ENCODE assay signal across 17 cellular contexts in genomic region chr5:133962131-133962530, GRCh38. TPM values are rescaled to one million over a fixed set of nuclear protein-coding genes. Genes with fewer than 3 reads are reported as not detected.
DNase-seq lines count a peak whose midpoint lies in the region; ATAC-seq and TF ChIP-seq lines count a peak whose summit lies in the region.
"Had no signal": no experiment of that assay in that cellular context is flagged by ENCODE, and none has a peak within 500 bp of the region (broad histone marks: within the 10 kb centered on the region; RNA-seq: fewer than 3 reads in every experiment).

No MANE protein-coding gene starts in this region.

- CTCF ChIA-PET in CD8-positive, alpha-beta memory T cell (lab: Charles Lee): interaction anchor here (0.8 to 1.6 kb wide), 3 partner anchors 9 to 34 kb away, joined by 3 to 4 read pairs (median 3); no protein-coding TSS in a partner anchor

- no peaks in the 10 kb centered on the region for H3K27me3 ChIP-seq in CD8-positive, alpha-beta memory T cell (ENCODE audit: insufficient read depth, low read length, poor library complexity, severe bottlenecking)
- H3K27me3 ChIP-seq: BE2C, dorsolateral prefrontal cortex, heart left ventricle had no signal

- peaks cover 17% of the 10 kb centered on the region for H3K4me1 ChIP-seq in CD8-positive, alpha-beta memory T cell (ENCODE audit: insufficient read depth, low read length)

- peaks cover 0 to 37% (median 11%) of the 10 kb centered on the region in 3 donors for H3K36me3 Mint-ChIP-seq in CD8-positive, alpha-beta memory T cell
- peaks cover 20% of the 10 kb centered on the region for H3K36me3 Mint-ChIP-seq in central memory CD8-positive, alpha-beta T cell (ENCODE audit: insufficient read depth)
- H3K36me3 Mint-ChIP-seq in osteocyte (ENCODE audit: unreplicated experiment): peaks cover 22% of the 10 kb centered on the region

- H3K4me3 Mint-ChIP-seq in CD8-positive, alpha-beta memory T cell: no peak overlapping the region
- H3K4me3 Mint-ChIP-seq in central memory CD8-positive, alpha-beta T cell: no peak overlapping the region
- peak overlapping the region; percentile 43 for H3K4me3 Mint-ChIP-seq in osteocyte (ENCODE audit: unreplicated experiment)

- H3K4me1 Mint-ChIP-seq in CD8-positive, alpha-beta memory T cell: peaks cover 39 to 71% (median 65%) of the 10 kb centered on the region in 3 donors
- peaks cover 39% of the 10 kb centered on the region for H3K4me1 Mint-ChIP-seq in central memory CD8-positive, alpha-beta T cell
- peaks cover 31% of the 10 kb centered on the region for H3K4me1 Mint-ChIP-seq in osteocyte (ENCODE audit: unreplicated experiment)

- no peaks in the 10 kb centered on the region for H3K27me3 Mint-ChIP-seq in CD8-positive, alpha-beta memory T cell
- no peaks in the 10 kb centered on the region for H3K27me3 Mint-ChIP-seq in central memory CD8-positive, alpha-beta T cell
- no peaks in the 10 kb centered on the region for H3K27me3 Mint-ChIP-seq in osteocyte (ENCODE audit: unreplicated experiment)

- no peaks in the 10 kb centered on the region for H3K9me3 Mint-ChIP-seq in CD8-positive, alpha-beta memory T cell
- no peaks in the 10 kb centered on the region for H3K9me3 Mint-ChIP-seq in central memory CD8-positive, alpha-beta T cell
- no peaks in the 10 kb centered on the region for H3K9me3 Mint-ChIP-seq in osteocyte (ENCODE audit: unreplicated experiment)

- ATAC-seq in central memory CD8-positive, alpha-beta T cell (replicated peaks; ENCODE audit: extremely low read depth, poor library complexity, severe bottlenecking): no peak
- no peak for ATAC-seq in left colon
- ATAC-seq in HG03520 (IDR thresholded peaks at IDR 0.05; ENCODE audit: unreplicated experiment): no peak

- DNase-seq in CD8-positive, alpha-beta memory T cell: no peak
- DNase-seq in NCI-H69 (lab: John Stamatoyannopoulos, UW): peak; percentile 10
- no peak for DNase-seq in central memory CD8-positive, alpha-beta T cell (ENCODE audit: low spot score in 2 of 2)
- DNase-seq in osteocyte (ENCODE audit: extremely low spot score, unreplicated experiment): no peak
- no peak for DNase-seq in left colon
- no peak for DNase-seq in cerebellar cortex (ENCODE audit: low spot score)
- DNase-seq in ureter (ENCODE audit: low spot score): no peak
- DNase-seq: activated T-cell treated with anti-CD3 and anti-CD28 coated beads for 4 hours, aorta, BE2C, DMS153, dorsolateral prefrontal cortex, heart left ventricle, kidney, T-helper 1 cell had no signal

- no peak overlapping the region for H3K4me3 ChIP-seq in CD8-positive, alpha-beta memory T cell (ENCODE audit: low read length)
- H3K4me3 ChIP-seq: dorsolateral prefrontal cortex, heart left ventricle, thoracic aorta had no signal

- TF ChIP-seq CTCF in osteocyte (IDR thresholded peaks at IDR 0.05): no peak

- peaks cover 1% of the 10 kb centered on the region for H3K36me3 ChIP-seq in CD8-positive, alpha-beta memory T cell (ENCODE audit: insufficient read depth, low read length)
- H3K36me3 ChIP-seq: thoracic aorta had no signal

- POLR2A ChIA-PET in CD8-positive, alpha-beta memory T cell (lab: Charles Lee): interaction anchor here (0.7 kb wide), 1 partner anchor 29 kb away, joined by 4 read pairs; no protein-coding TSS in a partner anchor

- no peak overlapping the region for H3K27ac ChIP-seq in CD8-positive, alpha-beta memory T cell (ENCODE audit: low read depth, low read length)

- H3K9me3 ChIP-seq in CD8-positive, alpha-beta memory T cell (ENCODE audit: low read length): no peaks in the 10 kb centered on the region
- H3K9me3 ChIP-seq: BE2C, thoracic aorta had no signal

- H3K27ac Mint-ChIP-seq in CD8-positive, alpha-beta memory T cell: peak overlapping the region in 5 of 8 donors; percentile 7 to 84 (median 58)
- peak overlapping the region; percentile 23 for H3K27ac Mint-ChIP-seq in central memory CD8-positive, alpha-beta T cell (ENCODE audit: low read depth)
- H3K27ac Mint-ChIP-seq in osteocyte (ENCODE audit: unreplicated experiment): peak overlapping the region; percentile 82

- intact Hi-C loops in left colon (cut with DNase I, micrococcal nuclease): no loop called here

RNA-seq across cellular contexts. Expression of gene C5orf15, which starts 6.3 kb away (rescaled TPM):
- 10 to 100 TPM; 21.7 to 21.8 TPM for total RNA-seq in CD8-positive, alpha-beta memory T cell
- polyA plus RNA-seq in CD8-positive, alpha-beta memory T cell: 25.4 TPM
- total RNA-seq in osteocyte: 58.9 and 62.6 TPM in 2 replicates
- 10 to 100 TPM; 29.3 to 30.6 TPM for total RNA-seq in left colon
- 28.0 TPM for total RNA-seq in ureter

RNA-seq across cellular contexts. Expression of gene VDAC1, which starts 42.6 kb away (rescaled TPM):
- 100 to 1,000 TPM; 409 to 422 TPM for total RNA-seq in CD8-positive, alpha-beta memory T cell
- polyA plus RNA-seq in CD8-positive, alpha-beta memory T cell: 92.8 TPM
- total RNA-seq in osteocyte (115 and 119 TPM in 2 replicates), left colon (100 to 1,000 TPM; 229 to 263 TPM), ureter (167 TPM)

Comparison
In these comparisons a context has a peak if more than half of its experiments do, and no peak if none do; other contexts are left out.
1. H3K27ac Mint-ChIP-seq: peak in every context shown above with its lines; median percentile 82 in osteocyte; 58 in CD8-positive, alpha-beta memory T cell; 23 in central memory CD8-positive, alpha-beta T cell.